In the genomic region with DNA sequence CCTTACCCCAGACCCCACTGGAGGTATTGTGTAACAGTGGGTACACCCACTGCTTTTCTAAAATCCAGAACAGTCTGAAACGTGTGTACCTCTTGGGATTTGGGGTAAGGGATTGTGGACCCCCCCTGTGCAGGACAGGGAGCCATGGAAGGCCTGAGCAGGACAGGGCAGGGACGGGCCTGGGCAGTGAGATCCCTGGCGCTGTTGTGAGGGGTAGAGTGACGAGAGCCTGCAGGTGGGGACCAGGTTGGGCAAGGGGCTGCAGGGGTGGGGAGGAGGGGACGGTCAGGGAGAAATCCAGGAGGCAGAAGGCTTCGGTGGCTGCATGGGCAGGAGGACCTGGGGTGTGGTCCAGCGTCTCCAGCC, we compare ENCODE assay signal across 25 cellular contexts. TPM values are rescaled to one million over a fixed set of nuclear protein-coding genes. Genes with fewer than 3 reads are reported as not detected.
"Had no signal": no experiment of that assay in that cellular context is flagged by ENCODE, and none has a peak within 500 bp of the region (broad histone marks: within the 10 kb centered on the region; RNA-seq: fewer than 3 reads in every experiment).

No MANE protein-coding gene starts in this region.

- H3K27ac Mint-ChIP-seq: activated CD8-positive, alpha-beta memory T cell treated with anti-CD3 and anti-CD28 coated beads, Interleukin-2, amount 10 ng/mL, durations not matched to agents 7 days and 5 days; activated naive CD8-positive, alpha-beta T cell treated with anti-CD3 and anti-CD28 coated beads, Interleukin-2, amount 50 U/mL, for 24 hours; activated T-cell treated with anti-CD3 and anti-CD28 coated beads, Interleukin-2, amount 50 U/mL, for 24 hours; T-cell had no signal

- DNase-seq: activated CD4-positive, alpha-beta T cell treated with anti-CD3 and anti-CD28 coated beads for 4 hours; activated CD8-positive, alpha-beta memory T cell treated with anti-CD3 and anti-CD28 coated beads, Interleukin-2, amount 10 ng/mL, durations not matched to agents 7 days and 5 days; activated effector memory CD4-positive, alpha-beta T cell treated with anti-CD3 and anti-CD28 coated beads, Interleukin-2, amount 50 U/mL, for 16 hours; activated naive CD4-positive, alpha-beta T cell treated with Interleukin-2 at 50 U/mL for 16 hours; activated naive CD8-positive, alpha-beta T cell treated with anti-CD3 and anti-CD28 coated beads, Interleukin-2, amount 50 U/mL, for 24 hours; activated T-cell treated with anti-CD3 and anti-CD28 coated beads, Interleukin-2, amount 50 U/mL, for 24 hours; body of pancreas; central memory CD4-positive, alpha-beta T cell; NCI-H1092; NCI-H1417; NCI-H1930; NCI-H2171; NCI-H226; NCI-H526; NCI-H774; SIG-M5; T-cell had no signal

- H3K9me3 ChIP-seq: ascending aorta, body of pancreas had no signal

- H3K4me2 ChIP-seq: KMS-11 had no signal

- H3K4me1 ChIP-seq: ascending aorta, body of pancreas had no signal

- ATAC-seq: activated CD4-positive, CD25-positive, alpha-beta regulatory T cell treated with anti-CD3 and anti-CD28 coated beads, Interleukin-2, amount 50 U/mL, for 24 hours; activated CD8-positive, alpha-beta memory T cell treated with anti-CD3 and anti-CD28 coated beads, Interleukin-2, amount 10 ng/mL, durations not matched to agents 7 days and 5 days; activated naive CD4-positive, alpha-beta T cell treated with anti-CD3 and anti-CD28 coated beads, Interleukin-2, amount 50 U/mL, for 72 hours; body of pancreas; T-cell had no signal

- H3K27me3 Mint-ChIP-seq: activated CD8-positive, alpha-beta memory T cell treated with anti-CD3 and anti-CD28 coated beads, Interleukin-2, amount 10 ng/mL, durations not matched to agents 7 days and 5 days; activated naive CD8-positive, alpha-beta T cell treated with anti-CD3 and anti-CD28 coated beads, Interleukin-2, amount 50 U/mL, for 24 hours; activated T-cell treated with anti-CD3 and anti-CD28 coated beads, Interleukin-2, amount 50 U/mL, for 24 hours; T-cell had no signal

- H3K27ac ChIP-seq: ascending aorta, body of pancreas, KMS-11, SK-N-MC, VCaP had no signal

- H3K4me3 ChIP-seq: ascending aorta, body of pancreas, SK-N-MC had no signal

- H3K9ac ChIP-seq: KMS-11 had no signal

- H3K27me3 ChIP-seq: ascending aorta, body of pancreas had no signal

- H3K9me3 Mint-ChIP-seq: activated naive CD8-positive, alpha-beta T cell treated with anti-CD3 and anti-CD28 coated beads, Interleukin-2, amount 50 U/mL, for 24 hours; activated T-cell treated with anti-CD3 and anti-CD28 coated beads, Interleukin-2, amount 50 U/mL, for 24 hours; T-cell had no signal

- H3K4me3 Mint-ChIP-seq: activated CD8-positive, alpha-beta memory T cell treated with anti-CD3 and anti-CD28 coated beads, Interleukin-2, amount 10 ng/mL, durations not matched to agents 7 days and 5 days; activated naive CD8-positive, alpha-beta T cell treated with anti-CD3 and anti-CD28 coated beads, Interleukin-2, amount 50 U/mL, for 24 hours; activated T-cell treated with anti-CD3 and anti-CD28 coated beads, Interleukin-2, amount 50 U/mL, for 24 hours; T-cell had no signal

RNA-seq across cellular contexts. Expression of gene CNFN, which starts 28.6 kb away (rescaled TPM):
- total RNA-seq: activated CD8-positive, alpha-beta memory T cell treated with anti-CD3 and anti-CD28 coated beads, Interleukin-2, amount 10 ng/mL, durations not matched to agents 7 days and 5 days; activated naive CD4-positive, alpha-beta T cell treated with anti-CD3 and anti-CD28 coated beads, Interleukin-2, amount 50 U/mL, for 72 hours; ascending aorta; body of pancreas; bronchial epithelial cell had no signal

RNA-seq across cellular contexts. Expression of gene TMEM145, which starts 48.4 kb away (rescaled TPM):
- total RNA-seq: ascending aorta, body of pancreas, MCF 10A, T-cell had no signal

RNA-seq across cellular contexts. Expression of gene PRR19, which starts 59.6 kb away (rescaled TPM):
- total RNA-seq: ascending aorta, bronchial epithelial cell had no signal
